Comparison of ENCODE assay signal across 1 cellular context in genomic region chr11:30342736-30343166, GRCh38.
TF ChIP-seq lines count a peak whose summit lies in the region.

No MANE protein-coding gene starts in this region.

TF ChIP-seq in HepG2, 621 proteins besides CTCF, POLR2A, EP300 and RAD21 (continued from another document):
- TF ChIP-seq CREB3 (CRISPR knock-in tag; IDR thresholded peaks at IDR 0.05), result no peak
- TF ChIP-seq ZMYM3 (CRISPR knock-in tag; IDR thresholded peaks at IDR 0.05), result no peak
- no peak for TF ChIP-seq SNRNP70 (IDR thresholded peaks at IDR 0.05; ENCODE audit: low read depth, low read length)
